ENCODE assay signal across 9 cellular contexts in genomic region chr12:64675795-64676194, GRCh38.
DNase-seq lines count a peak whose midpoint lies in the region; ATAC-seq lines count a peak whose summit lies in the region.
"Had no signal": no experiment of that assay in that cellular context is flagged by ENCODE, and none has a peak within 500 bp of the region (broad histone marks: within the 10 kb centered on the region; RNA-seq: fewer than 3 reads in every experiment).

No MANE protein-coding gene starts in this region.

- H3K27ac Mint-ChIP-seq in activated CD4-positive, alpha-beta memory T cell treated with anti-CD3 and anti-CD28 coated beads for 36 hours, result peak overlapping the region; percentile 72

- H3K36me3 Mint-ChIP-seq in activated CD4-positive, alpha-beta memory T cell treated with anti-CD3 and anti-CD28 coated beads for 36 hours, result no peaks in the 10 kb centered on the region

- peaks cover 89% of the 10 kb centered on the region for H3K4me1 Mint-ChIP-seq in activated CD4-positive, alpha-beta memory T cell treated with anti-CD3 and anti-CD28 coated beads for 36 hours (ENCODE audit: low read depth)

- intact Hi-C loops in activated CD4-positive, alpha-beta memory T cell treated with anti-CD3 and anti-CD28 coated beads for 36 hours (cut with micrococcal nuclease), result no loop called here
- intact Hi-C loops in Right ventricle myocardium superior (cut with DNase I), result no loop called here

- DNase-seq in DMS53 (lab: John Stamatoyannopoulos, UW), result peak; percentile 60
- no peak for DNase-seq in DMS53 treated with DMSO at 0.1 percent for 48 hours (lab: John Stamatoyannopoulos, UW; ENCODE audit: unreplicated experiment)
- DNase-seq in activated CD4-positive, alpha-beta memory T cell treated with anti-CD3 and anti-CD28 coated beads for 36 hours, result no peak
- DNase-seq in Right ventricle myocardium superior, result peak; percentile 50
- DNase-seq in stromal cell of bone marrow (ENCODE audit: low read depth), result peak; percentile 47
- no peak for DNase-seq in NCI-H510A (lab: John Stamatoyannopoulos, UW)
- DNase-seq: T1000 had no signal

- H3K9me3 Mint-ChIP-seq in activated CD4-positive, alpha-beta memory T cell treated with anti-CD3 and anti-CD28 coated beads for 36 hours, result no peaks in the 10 kb centered on the region

- CTCF ChIA-PET in activated CD4-positive, alpha-beta memory T cell treated with anti-CD3 and anti-CD28 coated beads for 36 hours (lab: Charles Lee), result interaction anchor here (2.6 kb wide), 1 partner anchor 126 kb away, joined by 9 read pairs; no protein-coding TSS in a partner anchor

- POLR2A ChIA-PET in activated CD4-positive, alpha-beta memory T cell treated with anti-CD3 and anti-CD28 coated beads for 36 hours (lab: Charles Lee), result interaction anchor here (0.6 kb wide), 1 partner anchor 97 kb away, joined by 3 read pairs; no protein-coding TSS in a partner anchor

- no peaks in the 10 kb centered on the region for H3K27me3 Mint-ChIP-seq in activated CD4-positive, alpha-beta memory T cell treated with anti-CD3 and anti-CD28 coated beads for 36 hours

- H3K4me3 Mint-ChIP-seq in activated CD4-positive, alpha-beta memory T cell treated with anti-CD3 and anti-CD28 coated beads for 36 hours, result no peak overlapping the region

- ATAC-seq in Right ventricle myocardium superior (ENCODE audit: poor library complexity) (peak; percentile 73), HG03469 (IDR thresholded peaks at IDR 0.05; ENCODE audit: unreplicated experiment) (no peak), GM21367 (IDR thresholded peaks at IDR 0.05; ENCODE audit: unreplicated experiment) (no peak)

Comparison
In these comparisons a context has a peak if more than half of its experiments do, and no peak if none do; other contexts are left out.
1. DNase-seq: peak in DMS53 (single experiment), Right ventricle myocardium superior (single experiment) and stromal cell of bone marrow (single experiment); none in DMS53 treated with DMSO at 0.1 percent for 48 hours (single experiment), activated CD4-positive, alpha-beta memory T cell treated with anti-CD3 and anti-CD28 coated beads for 36 hours (single experiment) and NCI-H510A (single experiment).